28 cellular contexts compared by ENCODE assay signal in genomic region chr5:174223355-174223754, GRCh38.
"Had no signal": no experiment of that assay in that cellular context is flagged by ENCODE, and none has a peak within 500 bp of the region (broad histone marks: within the 10 kb centered on the region; RNA-seq: fewer than 3 reads in every experiment).

No MANE protein-coding gene starts in this region.

- H3K27ac ChIP-seq: breast epithelium, colonic mucosa, Peyer's patch, RWPE1, SJSA1 had no signal

- H3K9me3 ChIP-seq: breast epithelium, colonic mucosa, Peyer's patch, SJSA1 had no signal

- DNase-seq: activated B cell treated with CpG ODN at 0.5 μM for 24 hours; activated CD4-positive, alpha-beta T cell treated with anti-CD3 and anti-CD28 coated beads for 1 hour; activated CD4-positive, alpha-beta T cell treated with anti-CD3 and anti-CD28 coated beads, Interleukin-2, amount 10 ng/mL, durations not matched to agents 24 days and 14 days; activated CD4-positive, alpha-beta T cell treated with anti-CD3 and anti-CD28 coated beads, Interleukin-2, amount 50 U/mL, for 48 hours; activated CD8-positive, alpha-beta memory T cell treated with anti-CD3 and anti-CD28 coated beads, Interleukin-2, amount 10 ng/mL, durations not matched to agents 7 days and 5 days; activated effector memory CD4-positive, alpha-beta T cell treated with Interleukin-2 at 50 U/mL for 16 hours; activated naive CD4-positive, alpha-beta T cell; activated T-cell treated with anti-CD3 and anti-CD28 coated beads, Interleukin-2, amount 50 U/mL, for 24 hours; aorta; caudate nucleus; colonic mucosa; Karpas-422; NCI-H1048; NCI-H146; NCI-H187 treated with DMSO at 0.1 percent for 48 hours; NCI-H2081 treated with DMSO at 0.1 percent for 48 hours; NCI-H446; NCI-H524; NCI-H774; NK-92 treated with Interleukin-12 subunit alpha and Interleukin-12 subunit beta, amount 100 ng/mL, for 24 hours; Peyer's patch; Right ventricle myocardium superior; T-cell; T1000 had no signal

- H3K4me1 ChIP-seq: breast epithelium, colonic mucosa, Peyer's patch, SJSA1 had no signal

- H3K4me3 ChIP-seq: breast epithelium, colonic mucosa, K562, Peyer's patch, SJSA1 had no signal

- H3K27me3 ChIP-seq: colonic mucosa, Peyer's patch, SJSA1 had no signal

- ATAC-seq: activated CD8-positive, alpha-beta memory T cell treated with anti-CD3 and anti-CD28 coated beads, Interleukin-2, amount 10 ng/mL, durations not matched to agents 7 days and 5 days; K562; T-cell had no signal

- H3K36me3 ChIP-seq: breast epithelium, colonic mucosa, Peyer's patch, SJSA1 had no signal
